ENCODE assay signal across 1 cellular context in genomic region chr9:112717669-112718331, GRCh38.
A peak's percentile ranks its signal among the peaks of the same experiment; 100 is the strongest.
TF ChIP-seq lines count a peak whose summit lies in the region.

A gene with protein sequence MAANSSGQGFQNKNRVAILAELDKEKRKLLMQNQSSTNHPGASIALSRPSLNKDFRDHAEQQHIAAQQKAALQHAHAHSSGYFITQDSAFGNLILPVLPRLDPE (minus strand): TSS chr9:112718117. CDS start chr9:112716485, 1,632 bp downstream.

TF ChIP-seq in HepG2, 621 proteins besides CTCF, POLR2A, EP300 and RAD21 (continued from another document and continues in another):
- no peak for TF ChIP-seq ZSCAN5A (CRISPR knock-in tag; IDR thresholded peaks at IDR 0.05; ENCODE audit: borderline replicate concordance)
- TF ChIP-seq, protein P1, sequence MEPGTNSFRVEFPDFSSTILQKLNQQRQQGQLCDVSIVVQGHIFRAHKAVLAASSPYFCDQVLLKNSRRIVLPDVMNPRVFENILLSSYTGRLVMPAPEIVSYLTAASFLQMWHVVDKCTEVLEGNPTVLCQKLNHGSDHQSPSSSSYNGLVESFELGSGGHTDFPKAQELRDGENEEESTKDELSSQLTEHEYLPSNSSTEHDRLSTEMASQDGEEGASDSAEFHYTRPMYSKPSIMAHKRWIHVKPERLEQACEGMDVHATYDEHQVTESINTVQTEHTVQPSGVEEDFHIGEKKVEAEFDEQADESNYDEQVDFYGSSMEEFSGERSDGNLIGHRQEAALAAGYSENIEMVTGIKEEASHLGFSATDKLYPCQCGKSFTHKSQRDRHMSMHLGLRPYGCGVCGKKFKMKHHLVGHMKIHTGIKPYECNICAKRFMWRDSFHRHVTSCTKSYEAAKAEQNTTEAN (CRISPR knock-in tag; conservative IDR thresholded peaks at IDR 0.05): peak; percentile 45; the same call in 1 of the 2 replicates
- no peak for TF ChIP-seq CENPT (CRISPR knock-in tag; IDR thresholded peaks at IDR 0.05; ENCODE audit: low read depth)
- TF ChIP-seq HHEX (CRISPR knock-in tag; IDR thresholded peaks at IDR 0.05): no peak
- TF ChIP-seq TP53 (CRISPR knock-in tag; conservative IDR thresholded peaks at IDR 0.05): no peak
- TF ChIP-seq ZNF7 (CRISPR knock-in tag; IDR thresholded peaks at IDR 0.05): no peak
- peak; percentile 13; the same call in 1 of the 2 replicates for TF ChIP-seq BRCA1 (CRISPR knock-in tag; IDR thresholded peaks at IDR 0.05)
- peak; percentile 19 for TF ChIP-seq YY1 (IDR thresholded peaks at IDR 0.05; ENCODE audit: insufficient read depth, insufficient replicate concordance, low read depth, low read length)
- TF ChIP-seq SNAPC5 (CRISPR knock-in tag; IDR thresholded peaks at IDR 0.05; ENCODE audit: borderline replicate concordance): no peak
- TF ChIP-seq SRY (CRISPR knock-in tag; IDR thresholded peaks at IDR 0.05): peak; percentile 85
- TF ChIP-seq, protein P2, sequence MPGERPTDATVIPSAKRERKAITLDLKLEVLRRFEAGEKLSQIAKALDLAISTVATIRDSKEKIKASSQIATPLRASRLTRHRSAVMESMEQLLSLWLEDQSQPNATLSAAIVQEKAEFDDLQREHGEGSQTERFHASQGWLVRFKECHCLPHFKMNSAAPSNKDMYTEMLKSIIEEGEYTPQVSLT (CRISPR knock-in tag; IDR thresholded peaks at IDR 0.05; ENCODE audit: borderline replicate concordance, low read depth): peak; percentile 38; the same call in 1 of the 2 replicates
- no peak for TF ChIP-seq TSC22D2 (CRISPR knock-in tag; IDR thresholded peaks at IDR 0.05; ENCODE audit: borderline replicate concordance)
- peak; percentile 38 for TF ChIP-seq TAF15 (IDR thresholded peaks at IDR 0.05; ENCODE audit: low read depth, low read length, poor library complexity, severe bottlenecking)
- TF ChIP-seq, protein P3, sequence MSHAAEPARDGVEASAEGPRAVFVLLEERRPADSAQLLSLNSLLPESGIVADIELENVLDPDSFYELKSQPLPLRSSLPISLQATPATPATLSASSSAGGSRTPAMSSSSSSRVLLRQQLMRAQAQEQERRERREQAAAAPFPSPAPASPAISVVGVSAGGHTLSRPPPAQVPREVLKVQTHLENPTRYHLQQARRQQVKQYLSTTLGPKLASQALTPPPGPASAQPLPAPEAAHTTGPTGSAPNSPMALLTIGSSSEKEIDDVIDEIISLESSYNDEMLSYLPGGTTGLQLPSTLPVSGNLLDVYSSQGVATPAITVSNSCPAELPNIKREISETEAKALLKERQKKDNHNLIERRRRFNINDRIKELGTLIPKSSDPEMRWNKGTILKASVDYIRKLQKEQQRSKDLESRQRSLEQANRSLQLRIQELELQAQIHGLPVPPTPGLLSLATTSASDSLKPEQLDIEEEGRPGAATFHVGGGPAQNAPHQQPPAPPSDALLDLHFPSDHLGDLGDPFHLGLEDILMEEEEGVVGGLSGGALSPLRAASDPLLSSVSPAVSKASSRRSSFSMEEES (CRISPR knock-in tag; IDR thresholded peaks at IDR 0.05): no peak
- no peak for TF ChIP-seq ZNF549 (CRISPR knock-in tag; IDR thresholded peaks at IDR 0.05)
- no peak for TF ChIP-seq NR1H2 (CRISPR knock-in tag; IDR thresholded peaks at IDR 0.05; ENCODE audit: borderline replicate concordance, low read depth)
- TF ChIP-seq AGO2 (optimal IDR thresholded peaks at IDR 0.05; ENCODE audit: low read depth, low read length): peak; percentile 41
- TF ChIP-seq ETV5 (CRISPR knock-in tag; IDR thresholded peaks at IDR 0.05; ENCODE audit: borderline replicate concordance): peak; percentile 46; the same call in 1 of the 2 replicates
- TF ChIP-seq MATR3 (CRISPR knock-in tag; IDR thresholded peaks at IDR 0.05): no peak
- TF ChIP-seq SMAD3 (CRISPR knock-in tag; IDR thresholded peaks at IDR 0.05): no peak
- no peak for TF ChIP-seq EEA1 (CRISPR knock-in tag; IDR thresholded peaks at IDR 0.05; ENCODE audit: borderline replicate concordance)
- no peak; the same call in 1 of the 2 replicates for TF ChIP-seq ZNF275 (CRISPR knock-in tag; IDR thresholded peaks at IDR 0.05; ENCODE audit: borderline replicate concordance)
- TF ChIP-seq ZNF572 (CRISPR knock-in tag; IDR thresholded peaks at IDR 0.05): no peak
- TF ChIP-seq NR2F1 (CRISPR knock-in tag; IDR thresholded peaks at IDR 0.05): no peak
- no peak; the same call in 1 of the 2 replicates for TF ChIP-seq ARHGAP35 (CRISPR knock-in tag; IDR thresholded peaks at IDR 0.05; ENCODE audit: borderline replicate concordance)
- TF ChIP-seq ZBTB44 (CRISPR knock-in tag; IDR thresholded peaks at IDR 0.05): no peak
- TF ChIP-seq RAD51 (IDR thresholded peaks at IDR 0.05; ENCODE audit: borderline replicate concordance): no peak
- no peak for TF ChIP-seq AHDC1 (CRISPR knock-in tag; IDR thresholded peaks at IDR 0.05; ENCODE audit: borderline replicate concordance)
- TF ChIP-seq, protein P4, sequence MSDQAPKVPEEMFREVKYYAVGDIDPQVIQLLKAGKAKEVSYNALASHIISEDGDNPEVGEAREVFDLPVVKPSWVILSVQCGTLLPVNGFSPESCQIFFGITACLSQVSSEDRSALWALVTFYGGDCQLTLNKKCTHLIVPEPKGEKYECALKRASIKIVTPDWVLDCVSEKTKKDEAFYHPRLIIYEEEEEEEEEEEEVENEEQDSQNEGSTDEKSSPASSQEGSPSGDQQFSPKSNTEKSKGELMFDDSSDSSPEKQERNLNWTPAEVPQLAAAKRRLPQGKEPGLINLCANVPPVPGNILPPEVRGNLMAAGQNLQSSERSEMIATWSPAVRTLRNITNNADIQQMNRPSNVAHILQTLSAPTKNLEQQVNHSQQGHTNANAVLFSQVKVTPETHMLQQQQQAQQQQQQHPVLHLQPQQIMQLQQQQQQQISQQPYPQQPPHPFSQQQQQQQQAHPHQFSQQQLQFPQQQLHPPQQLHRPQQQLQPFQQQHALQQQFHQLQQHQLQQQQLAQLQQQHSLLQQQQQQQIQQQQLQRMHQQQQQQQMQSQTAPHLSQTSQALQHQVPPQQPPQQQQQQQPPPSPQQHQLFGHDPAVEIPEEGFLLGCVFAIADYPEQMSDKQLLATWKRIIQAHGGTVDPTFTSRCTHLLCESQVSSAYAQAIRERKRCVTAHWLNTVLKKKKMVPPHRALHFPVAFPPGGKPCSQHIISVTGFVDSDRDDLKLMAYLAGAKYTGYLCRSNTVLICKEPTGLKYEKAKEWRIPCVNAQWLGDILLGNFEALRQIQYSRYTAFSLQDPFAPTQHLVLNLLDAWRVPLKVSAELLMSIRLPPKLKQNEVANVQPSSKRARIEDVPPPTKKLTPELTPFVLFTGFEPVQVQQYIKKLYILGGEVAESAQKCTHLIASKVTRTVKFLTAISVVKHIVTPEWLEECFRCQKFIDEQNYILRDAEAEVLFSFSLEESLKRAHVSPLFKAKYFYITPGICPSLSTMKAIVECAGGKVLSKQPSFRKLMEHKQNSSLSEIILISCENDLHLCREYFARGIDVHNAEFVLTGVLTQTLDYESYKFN (CRISPR knock-in tag; conservative IDR thresholded peaks at IDR 0.05): peak; percentile 32
- TF ChIP-seq ZNF557 (CRISPR knock-in tag; IDR thresholded peaks at IDR 0.05): no peak
- no peak for TF ChIP-seq FOXO1 (CRISPR knock-in tag; IDR thresholded peaks at IDR 0.05)
- TF ChIP-seq, protein P5, sequence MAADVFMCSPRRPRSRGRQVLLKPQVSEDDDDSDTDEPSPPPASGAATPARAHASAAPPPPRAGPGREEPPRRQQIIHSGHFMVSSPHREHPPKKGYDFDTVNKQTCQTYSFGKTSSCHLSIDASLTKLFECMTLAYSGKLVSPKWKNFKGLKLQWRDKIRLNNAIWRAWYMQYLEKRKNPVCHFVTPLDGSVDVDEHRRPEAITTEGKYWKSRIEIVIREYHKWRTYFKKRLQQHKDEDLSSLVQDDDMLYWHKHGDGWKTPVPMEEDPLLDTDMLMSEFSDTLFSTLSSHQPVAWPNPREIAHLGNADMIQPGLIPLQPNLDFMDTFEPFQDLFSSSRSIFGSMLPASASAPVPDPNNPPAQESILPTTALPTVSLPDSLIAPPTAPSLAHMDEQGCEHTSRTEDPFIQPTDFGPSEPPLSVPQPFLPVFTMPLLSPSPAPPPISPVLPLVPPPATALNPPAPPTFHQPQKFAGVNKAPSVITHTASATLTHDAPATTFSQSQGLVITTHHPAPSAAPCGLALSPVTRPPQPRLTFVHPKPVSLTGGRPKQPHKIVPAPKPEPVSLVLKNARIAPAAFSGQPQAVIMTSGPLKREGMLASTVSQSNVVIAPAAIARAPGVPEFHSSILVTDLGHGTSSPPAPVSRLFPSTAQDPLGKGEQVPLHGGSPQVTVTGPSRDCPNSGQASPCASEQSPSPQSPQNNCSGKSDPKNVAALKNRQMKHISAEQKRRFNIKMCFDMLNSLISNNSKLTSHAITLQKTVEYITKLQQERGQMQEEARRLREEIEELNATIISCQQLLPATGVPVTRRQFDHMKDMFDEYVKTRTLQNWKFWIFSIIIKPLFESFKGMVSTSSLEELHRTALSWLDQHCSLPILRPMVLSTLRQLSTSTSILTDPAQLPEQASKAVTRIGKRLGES (CRISPR knock-in tag; IDR thresholded peaks at IDR 0.05; ENCODE audit: borderline replicate concordance): no peak
- no peak; the same call in 1 of the 2 replicates for TF ChIP-seq ZSCAN21 (CRISPR knock-in tag; IDR thresholded peaks at IDR 0.05; ENCODE audit: borderline replicate concordance)
- no peak; the same call in 1 of the 2 replicates for TF ChIP-seq MIER2 (CRISPR knock-in tag; IDR thresholded peaks at IDR 0.05)
- no peak for TF ChIP-seq ZNF713 (CRISPR knock-in tag; IDR thresholded peaks at IDR 0.05)
- no peak for TF ChIP-seq ZNF484 (CRISPR knock-in tag; IDR thresholded peaks at IDR 0.05; ENCODE audit: borderline replicate concordance, low read depth)
- no peak for TF ChIP-seq ZNF101 (CRISPR knock-in tag; IDR thresholded peaks at IDR 0.05; ENCODE audit: borderline replicate concordance, low read depth)
- no peak for TF ChIP-seq RNF2 (conservative IDR thresholded peaks at IDR 0.05; ENCODE audit: low read depth)
- no peak for TF ChIP-seq ZNF75D (CRISPR knock-in tag; IDR thresholded peaks at IDR 0.05; ENCODE audit: borderline replicate concordance)
